In genomic region chr15:41894251-41894790, GRCh38 we compare ENCODE assay signal across 10 cellular contexts. TPM values are rescaled to one million over a fixed set of nuclear protein-coding genes. Genes with fewer than 3 reads are reported as not detected.
DNase-seq lines count a peak whose midpoint lies in the region; ATAC-seq, FAIRE-seq and TF ChIP-seq lines count a peak whose summit lies in the region.
"Had no signal": no experiment of that assay in that cellular context is flagged by ENCODE, and none has a peak within 500 bp of the region (broad histone marks: within the 10 kb centered on the region; RNA-seq: fewer than 3 reads in every experiment).

No MANE protein-coding gene starts in this region.

- H3K79me2 ChIP-seq in Loucy (ENCODE audit: insufficient read depth, low read length) (no peaks in the 10 kb centered on the region), endothelial cell of umbilical vein (ENCODE audit: control insufficient read depth, insufficient read depth, low read length) (no peaks in the 10 kb centered on the region), MM.1S (ENCODE audit: low read length) (no peaks in the 10 kb centered on the region)

- CTCF ChIA-PET in endothelial cell of umbilical vein (lab: Charles Lee) = interaction anchor here (1.1 to 2.0 kb wide), 4 partner anchors 10 to 291 kb away, joined by 3 to 27 read pairs (median 4); partner anchors contain the start of gene MAPKBP1

- no peak for TF ChIP-seq CTCF in GM12864 (IDR thresholded peaks at IDR 0.05; ENCODE audit: low read depth, low read length, missing control alignments)
- no peak for TF ChIP-seq CTCF in Loucy (conservative IDR thresholded peaks at IDR 0.05; ENCODE audit: low read length)
- no peak for TF ChIP-seq CTCF in endothelial cell of umbilical vein (IDR thresholded peaks at IDR 0.05; ENCODE audit: extremely low read depth in 1 of 2, insufficient read depth in 1 of 2, low read depth in 1 of 2, low read length in 2 of 2)
- no peak for TF ChIP-seq CTCF in gastrocnemius medialis (IDR thresholded peaks at IDR 0.05 in 4 of 5, conservative IDR thresholded peaks at IDR 0.05 in 1 of 5)
- no peak for TF ChIP-seq CTCF in MM.1S (IDR thresholded peaks at IDR 0.05; ENCODE audit: low read length)

- H2AFZ ChIP-seq in Loucy (ENCODE audit: low read length) = peak overlapping the region; percentile 29; the same call in 1 of the 2 replicates
- no peak overlapping the region for H2AFZ ChIP-seq in endothelial cell of umbilical vein (ENCODE audit: low read depth, low read length)
- no peak overlapping the region for H2AFZ ChIP-seq in MM.1S (ENCODE audit: low read length)

- H4K20me1 ChIP-seq in Loucy (ENCODE audit: insufficient read depth, low read length, poor library complexity, severe bottlenecking) = no peaks in the 10 kb centered on the region
- H4K20me1 ChIP-seq in endothelial cell of umbilical vein (replicated peaks; ENCODE audit: control insufficient read depth, extremely low read depth, insufficient read depth, low read length) = no peaks in the 10 kb centered on the region
- no peaks in the 10 kb centered on the region for H4K20me1 ChIP-seq in MM.1S (ENCODE audit: insufficient read depth, low read length)

- H3K4me1 ChIP-seq in Loucy (ENCODE audit: insufficient read depth, low read length, poor library complexity, severe bottlenecking) (peaks cover 20% of the 10 kb centered on the region), endothelial cell of umbilical vein (ENCODE audit: control insufficient read depth, extremely low read depth, insufficient read depth, low read length) (peaks cover 16% of the 10 kb centered on the region), gastrocnemius medialis (peaks cover 17 to 23% of the 10 kb centered on the region in 2 donors), MM.1S (ENCODE audit: low read length) (no peaks in the 10 kb centered on the region)

- H3K4me2 ChIP-seq in Loucy (ENCODE audit: low read depth, low read length, poor library complexity, severe bottlenecking) (peak overlapping the region; percentile 69), endothelial cell of umbilical vein (ENCODE audit: insufficient read depth, low read length) (no peak overlapping the region), MM.1S (ENCODE audit: low read depth, low read length) (no peak overlapping the region)

- H3K9ac ChIP-seq in Loucy (ENCODE audit: low read depth, low read length, poor library complexity, severe bottlenecking) (peak overlapping the region; percentile 58), endothelial cell of umbilical vein (replicated peaks; ENCODE audit: extremely low read depth, insufficient read depth, low read length) (peak overlapping the region; percentile 24), MM.1S (ENCODE audit: low read length) (no peak overlapping the region)

- H3K4me3 ChIP-seq in GM12864 (ENCODE audit: low read depth, low read length) (peak overlapping the region; percentile 4; the same call in 1 of the 2 replicates), Loucy (ENCODE audit: low read length, poor library complexity, severe bottlenecking) (peak overlapping the region; percentile 49), endothelial cell of umbilical vein (replicated peaks in 1 of 3; ENCODE audit: insufficient read depth in 1 of 3, low read depth in 1 of 3, low read length in 3 of 3) (no peak overlapping the region), gastrocnemius medialis (no peak overlapping the region), MM.1S (ENCODE audit: low read length) (no peak overlapping the region)
- H3K4me3 ChIP-seq: prostate gland had no signal

- no peak for ATAC-seq in gastrocnemius medialis
- ATAC-seq in GM21367 (IDR thresholded peaks at IDR 0.05; ENCODE audit: unreplicated experiment) = no peak

- intact Hi-C loops in endothelial cell of umbilical vein (cut with micrococcal nuclease) = loop anchor here (2.0 to 5.0 kb wide), 2 partner anchors 67 to 120 kb away; partner anchors contain the start of genes JMJD7 and MAPKBP1
- intact Hi-C loops in gastrocnemius medialis (cut with DNase I; ENCODE audit: low total_unique reads) = no loop called here

- H3K27ac ChIP-seq in endothelial cell of umbilical vein (ENCODE audit: insufficient read depth, low read depth, low read length) (peak overlapping the region; percentile 73), gastrocnemius medialis (peak overlapping the region in 3 of 4 donors; percentile 14 to 39 (median 18)), MM.1S (ENCODE audit: low read length) (no peak overlapping the region)
- H3K27ac ChIP-seq: prostate gland had no signal

- FAIRE-seq in endothelial cell of umbilical vein (lab: Jason Lieb, UNC) = no peak
- FAIRE-seq: G401.6 had no signal

- H3K36me3 ChIP-seq in Loucy (ENCODE audit: insufficient read depth, low read length) = no peaks in the 10 kb centered on the region
- peaks cover 0 to 15% of the 10 kb centered on the region in 2 experiments for H3K36me3 ChIP-seq in endothelial cell of umbilical vein (ENCODE audit: control insufficient read depth in 2 of 2, extremely low read depth in 1 of 2, insufficient read depth in 2 of 2, low read length in 2 of 2)
- no peaks in the 10 kb centered on the region for H3K36me3 ChIP-seq in gastrocnemius medialis
- H3K36me3 ChIP-seq in MM.1S (replicated peaks; ENCODE audit: insufficient read depth, low read length) = no peaks in the 10 kb centered on the region
- H3K36me3 ChIP-seq: prostate gland had no signal

- POLR2A ChIA-PET in endothelial cell of umbilical vein (lab: Charles Lee) = no interaction called here

- no peaks in the 10 kb centered on the region for H3K27me3 ChIP-seq in Loucy (ENCODE audit: insufficient read depth, low read length, poor library complexity, severe bottlenecking)
- no peaks in the 10 kb centered on the region for H3K27me3 ChIP-seq in endothelial cell of umbilical vein (ENCODE audit: control insufficient read depth in 2 of 2, insufficient read depth in 2 of 2, low read length in 2 of 2)
- H3K27me3 ChIP-seq in gastrocnemius medialis = no peaks in the 10 kb centered on the region
- no peaks in the 10 kb centered on the region for H3K27me3 ChIP-seq in MM.1S (replicated peaks; ENCODE audit: insufficient read depth, low read length)

- no TSS peak for BruUV-seq in endothelial cell of umbilical vein (replicated peaks; lab: Mats Ljungman, UMichigan)

- in situ Hi-C loops in gastrocnemius medialis (cut with MboI; ENCODE audit: low sequenced_read_pairs in 4 of 4) = no loop called here

- H3K9me3 ChIP-seq in Loucy (ENCODE audit: insufficient read depth, low read depth, low read length) = no peaks in the 10 kb centered on the region
- H3K9me3 ChIP-seq in endothelial cell of umbilical vein (replicated peaks; ENCODE audit: control insufficient read depth, insufficient read depth, low read length) = no peaks in the 10 kb centered on the region
- H3K9me3 ChIP-seq in gastrocnemius medialis = no peaks in the 10 kb centered on the region
- H3K9me3 ChIP-seq in MM.1S (replicated peaks; ENCODE audit: insufficient read depth, low read length) = no peaks in the 10 kb centered on the region
- H3K9me3 ChIP-seq: prostate gland had no signal

- DNase-seq in GM12864 (ENCODE audit: low read depth) (no peak), endothelial cell of umbilical vein (ENCODE audit: low read depth, low spot score) (no peak), gastrocnemius medialis (no peak), MM.1S (no peak), iPS-NIHi7 (ENCODE audit: extremely low spot score) (no peak), cerebellum (ENCODE audit: low spot score) (no peak)

- dilution Hi-C loops in endothelial cell of umbilical vein (cut with MboI; ENCODE audit: extremely low pct_ligation_motif_present, low sequenced_read_pairs) = no loop called here

- H3K9me2 ChIP-seq in Loucy (replicated peaks; ENCODE audit: low read depth, low read length) = no peaks in the 10 kb centered on the region
- H3K9me2 ChIP-seq in MM.1S (replicated peaks; ENCODE audit: insufficient read depth, low read length) = no peaks in the 10 kb centered on the region

- TF ChIP-seq POLR2A in endothelial cell of umbilical vein (IDR thresholded peaks at IDR 0.05; ENCODE audit: low read depth, low read length) = no peak
- no peak for TF ChIP-seq POLR2A in gastrocnemius medialis (IDR thresholded peaks at IDR 0.05)

- no peaks in the 10 kb centered on the region for H3F3A ChIP-seq in Loucy (ENCODE audit: low read depth)
- no peaks in the 10 kb centered on the region for H3F3A ChIP-seq in MM.1S (ENCODE audit: insufficient read depth, low read length)

- no peaks in the 10 kb centered on the region for H3K9me1 ChIP-seq in endothelial cell of umbilical vein (replicated peaks; ENCODE audit: control insufficient read depth, extremely low read depth, insufficient read depth, low read length)

TF ChIP-seq in endothelial cell of umbilical vein, 7 proteins besides CTCF, POLR2A, EP300 and RAD21 (continues in another document):
- TF ChIP-seq EZH2 (IDR thresholded peaks at IDR 0.05; ENCODE audit: borderline replicate concordance, low read depth, low read length, severe bottlenecking) (no peak), MYC (IDR thresholded peaks at IDR 0.05; ENCODE audit: low read depth, low read length) (no peak), GATA2 (IDR thresholded peaks at IDR 0.05; ENCODE audit: insufficient read depth, insufficient read length, low read depth, low read length) (no peak)
- TF ChIP-seq, protein P1, sequence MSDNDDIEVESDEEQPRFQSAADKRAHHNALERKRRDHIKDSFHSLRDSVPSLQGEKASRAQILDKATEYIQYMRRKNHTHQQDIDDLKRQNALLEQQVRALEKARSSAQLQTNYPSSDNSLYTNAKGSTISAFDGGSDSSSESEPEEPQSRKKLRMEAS (IDR thresholded peaks at IDR 0.05; ENCODE audit: insufficient read depth, insufficient read length) = no peak

RNA-seq across cellular contexts. Expression of gene SPTBN5, which starts 0.5 kb away (rescaled TPM):
- 19.0 and 19.2 TPM in 2 replicates for total RNA-seq in endothelial cell of umbilical vein
- 12.0 and 12.6 TPM in 2 replicates for polyA plus RNA-seq in endothelial cell of umbilical vein
- polyA plus RNA-seq in endothelial cell of umbilical vein (2011; cell fraction: cytosol; rRNA removed) = 4.1 and 6.6 TPM in 2 replicates
- polyA plus RNA-seq in endothelial cell of umbilical vein (2011; cell fraction: nucleus; rRNA removed) = 128 and 138 TPM in 2 replicates
- polyA plus RNA-seq in endothelial cell of umbilical vein (2012) = 3.0 and 7.8 TPM in 2 replicates
- 7.8 and 9.6 TPM in 2 replicates for polyA minus RNA-seq in endothelial cell of umbilical vein
- polyA minus RNA-seq in endothelial cell of umbilical vein (2011; cell fraction: cytosol; rRNA and poly(A)+ RNA removed) = 0.10 TPM
- polyA minus RNA-seq in endothelial cell of umbilical vein (2011; cell fraction: nucleus; rRNA and poly(A)+ RNA removed) = 26.4 and 30.1 TPM in 2 replicates
- total RNA-seq in gastrocnemius medialis = under 1 TPM in 3 of 4 donors, not detected in 1; 0.03 to 0.05 (median 0.04) TPM
- total RNA-seq in cerebellum = 1.3 TPM

RNA-seq across cellular contexts. Expression of gene PLA2G4B, which starts 55.7 kb away (rescaled TPM):
- total RNA-seq in endothelial cell of umbilical vein = 4.0 and 5.6 TPM in 2 replicates
- 3.7 and 7.9 TPM in 2 replicates for polyA plus RNA-seq in endothelial cell of umbilical vein
- 1.7 and 2.5 TPM in 2 replicates for polyA plus RNA-seq in endothelial cell of umbilical vein (2011; cell fraction: cytosol; rRNA removed)
- 14.1 and 20.3 TPM in 2 replicates for polyA plus RNA-seq in endothelial cell of umbilical vein (2011; cell fraction: nucleus; rRNA removed)
- 1.2 and 2.1 TPM in 2 replicates for polyA plus RNA-seq in endothelial cell of umbilical vein (2012)
- polyA minus RNA-seq in endothelial cell of umbilical vein = 1.4 and 2.0 TPM in 2 replicates
- not detected for polyA minus RNA-seq in endothelial cell of umbilical vein (2011; cell fraction: cytosol; rRNA and poly(A)+ RNA removed)
- polyA minus RNA-seq in endothelial cell of umbilical vein (2011; cell fraction: nucleus; rRNA and poly(A)+ RNA removed) = 3.5 and 4.1 TPM in 2 replicates
- 10 to 100 TPM in 1 of 4 donors, under 1 TPM in 1, not detected in 2; 0.13 to 11.5 TPM for total RNA-seq in gastrocnemius medialis
- total RNA-seq in cerebellum = 7.5 TPM

Comparison
In these comparisons a context has a peak if more than half of its experiments do, and no peak if none do; other contexts are left out.
1. H3K4me3 ChIP-seq: peak in GM12864 (single experiment) and Loucy (single experiment); none in endothelial cell of umbilical vein (0 of 3), gastrocnemius medialis (0 of 4) and MM.1S (single experiment).